ENCODE assay signal across 1 cellular context in the genomic region with DNA sequence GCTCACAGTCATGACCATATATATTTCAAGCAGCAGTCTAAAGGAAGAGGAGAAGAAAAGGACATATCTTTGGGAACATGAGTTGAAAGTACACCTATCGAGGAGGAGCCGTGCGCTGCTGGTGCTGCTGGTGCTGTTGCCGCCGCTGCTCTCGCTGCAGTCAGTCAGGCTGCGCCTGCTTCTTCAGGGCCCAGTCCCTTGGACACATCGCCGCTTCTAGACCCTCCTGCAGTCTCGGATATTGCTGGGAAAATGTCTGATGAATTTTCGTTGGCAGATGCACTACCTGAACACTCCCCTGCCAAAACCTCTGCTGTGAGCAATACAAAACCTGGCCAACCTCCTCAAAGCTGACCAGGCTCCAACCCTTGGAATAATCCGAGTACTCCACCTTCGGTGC.
TF ChIP-seq lines count a peak whose summit lies in the region.

No MANE protein-coding gene starts in this region.

TF ChIP-seq in K562, 482 proteins besides CTCF, POLR2A, EP300 and RAD21 (continued from another document):
- no peak for TF ChIP-seq PHB (CRISPR knock-in tag; IDR thresholded peaks at IDR 0.05)
- TF ChIP-seq HDGF (IDR thresholded peaks at IDR 0.05), result no peak
- TF ChIP-seq FOSL1 (tag; conservative IDR thresholded peaks at IDR 0.05), result no peak
- TF ChIP-seq PCBP1 (IDR thresholded peaks at IDR 0.05; ENCODE audit: low read depth, low read length, poor library complexity, severe bottlenecking), result no peak
- no peak for TF ChIP-seq NELFE (IDR thresholded peaks at IDR 0.05; ENCODE audit: insufficient read depth, insufficient read length)
